ENCODE assay signal across 33 cellular contexts in the genomic region with DNA sequence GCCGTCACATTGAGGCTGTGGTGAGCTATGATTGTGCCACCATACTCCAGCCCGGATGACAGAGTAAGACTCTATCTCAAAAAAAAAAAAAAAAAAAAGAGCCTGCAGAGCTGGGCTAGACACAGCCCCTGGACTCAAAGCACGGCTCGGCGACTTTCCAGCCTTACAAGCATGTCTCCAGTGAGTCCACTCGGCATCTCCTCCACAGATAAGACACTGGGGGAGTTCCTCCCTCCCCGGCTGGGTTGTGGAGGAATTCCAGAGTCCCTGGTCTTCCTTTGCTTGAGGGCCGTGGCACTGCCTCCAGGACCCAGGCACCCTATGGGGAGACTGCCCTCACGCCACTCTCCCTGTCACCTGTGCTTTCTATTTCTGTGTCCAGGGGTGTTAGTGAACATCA.
"Had no signal": no experiment of that assay in that cellular context is flagged by ENCODE, and none has a peak within 500 bp of the region (broad histone marks: within the 10 kb centered on the region; RNA-seq: fewer than 3 reads in every experiment).

No MANE protein-coding gene starts in this region.

- H3K9me3 ChIP-seq: adrenal gland, Peyer's patch had no signal

- H3K27me3 ChIP-seq: adrenal gland, Peyer's patch had no signal

- H3K4me3 Mint-ChIP-seq: activated B cell treated with CpG ODN at 0.5 μM for 24 hours; activated CD4-positive, alpha-beta memory T cell treated with anti-CD3 and anti-CD28 coated beads for 36 hours; activated naive CD4-positive, alpha-beta T cell treated with anti-CD3 and anti-CD28 coated beads for 36 hours; activated T-cell treated with anti-CD3 and anti-CD28 coated beads, Interleukin-2, amount 50 U/mL, for 4 hours; activated T-helper 1 cell treated with anti-CD3 and anti-CD28 coated beads, Interleukin-12 subunit alpha, Interleukin-12 subunit beta, Interleukin-2, Interleukin-4 antibody, amounts not matched to agents 30 ng/mL and 10 ng/mL and 1 ng/mL, durations not matched to agents 14 hours and 24 hours and 36 hours; brain had no signal

- H3K36me3 ChIP-seq: adrenal gland had no signal

- H3K9me3 Mint-ChIP-seq: activated B cell treated with CpG ODN at 0.5 μM for 24 hours; activated CD4-positive, alpha-beta memory T cell treated with anti-CD3 and anti-CD28 coated beads for 36 hours; activated naive CD4-positive, alpha-beta T cell treated with anti-CD3 and anti-CD28 coated beads for 36 hours; activated naive CD4-positive, alpha-beta T cell treated with anti-CD3 and anti-CD28 coated beads, Interleukin-2, amount 50 U/mL, for 72 hours; activated T-cell treated with anti-CD3 and anti-CD28 coated beads, Interleukin-2, amount 50 U/mL, for 4 hours; activated T-helper 1 cell treated with anti-CD3 and anti-CD28 coated beads, Interleukin-12 subunit alpha, Interleukin-12 subunit beta, Interleukin-2, Interleukin-4 antibody, amounts not matched to agents 30 ng/mL and 10 ng/mL and 1 ng/mL, durations not matched to agents 14 hours and 24 hours and 36 hours; brain had no signal

- H3K36me3 Mint-ChIP-seq: activated CD4-positive, alpha-beta memory T cell treated with anti-CD3 and anti-CD28 coated beads for 36 hours had no signal

- H3K27ac Mint-ChIP-seq: activated B cell treated with CpG ODN at 0.5 μM for 24 hours; activated CD4-positive, alpha-beta memory T cell treated with anti-CD3 and anti-CD28 coated beads for 36 hours; activated naive CD4-positive, alpha-beta T cell treated with anti-CD3 and anti-CD28 coated beads for 36 hours; activated T-helper 1 cell treated with anti-CD3 and anti-CD28 coated beads, Interleukin-12 subunit alpha, Interleukin-12 subunit beta, Interleukin-2, Interleukin-4 antibody, amounts not matched to agents 30 ng/mL and 10 ng/mL and 1 ng/mL, durations not matched to agents 14 hours and 24 hours and 36 hours; brain had no signal

- DNase-seq: activated B cell treated with CpG ODN at 0.5 μM for 24 hours; activated CD4-positive, alpha-beta memory T cell treated with anti-CD3 and anti-CD28 coated beads for 36 hours; activated CD4-positive, alpha-beta T cell treated with anti-CD3 and anti-CD28 coated beads for 4 hours; activated CD4-positive, alpha-beta T cell treated with anti-CD3 and anti-CD28 coated beads, Interleukin-2, amount 50 U/mL, for 1 hour; activated CD4-positive, CD25-positive, alpha-beta regulatory T cell treated with anti-CD3 and anti-CD28 coated beads, Interleukin-2, amount 50 U/mL, for 72 hours; activated CD8-positive, alpha-beta memory T cell treated with anti-CD3 and anti-CD28 coated beads, Interleukin-2, amount 50 U/mL, for 4 hours; activated gamma-delta T cell treated with Interleukin-2 at 50 U/mL for 16 hours; activated naive CD4-positive, alpha-beta T cell treated with anti-CD3 and anti-CD28 coated beads for 36 hours; activated T-cell treated with anti-CD3 and anti-CD28 coated beads for 4 hours; activated T-cell treated with anti-CD3 and anti-CD28 coated beads, Interleukin-2, amount 50 U/mL, for 4 hours; adrenal gland; anterior cingulate cortex; MM.1S; MV-4-11; NCI-H1092; NCI-H146; NCI-H187 treated with DMSO at 0.1 percent for 48 hours; NCI-H345; NCI-H526; NCI-H748 treated with DMSO at 0.1 percent for 48 hours; NK-92 treated with Interleukin-12 subunit alpha and Interleukin-12 subunit beta, amount 100 ng/mL, for 24 hours; PC-3; RPMI8226; SW 1271; T-helper 1 cell; T-helper 2 cell; T-helper 9 cell had no signal

- ATAC-seq: activated naive CD4-positive, alpha-beta T cell treated with anti-CD3 and anti-CD28 coated beads, Interleukin-2, amount 50 U/mL, for 72 hours; activated T-cell treated with anti-CD3 and anti-CD28 coated beads, Interleukin-2, amount 50 U/mL, for 4 hours; PC-3 had no signal

- H3K4me1 ChIP-seq: adrenal gland, Peyer's patch had no signal

- H3K4me3 ChIP-seq: adrenal gland, Peyer's patch had no signal

- H3K4me1 Mint-ChIP-seq: brain had no signal

- H3K27ac ChIP-seq: adrenal gland, KMS-11, Peyer's patch, VCaP had no signal
